8 cellular contexts compared by ENCODE assay signal in the genomic region with DNA sequence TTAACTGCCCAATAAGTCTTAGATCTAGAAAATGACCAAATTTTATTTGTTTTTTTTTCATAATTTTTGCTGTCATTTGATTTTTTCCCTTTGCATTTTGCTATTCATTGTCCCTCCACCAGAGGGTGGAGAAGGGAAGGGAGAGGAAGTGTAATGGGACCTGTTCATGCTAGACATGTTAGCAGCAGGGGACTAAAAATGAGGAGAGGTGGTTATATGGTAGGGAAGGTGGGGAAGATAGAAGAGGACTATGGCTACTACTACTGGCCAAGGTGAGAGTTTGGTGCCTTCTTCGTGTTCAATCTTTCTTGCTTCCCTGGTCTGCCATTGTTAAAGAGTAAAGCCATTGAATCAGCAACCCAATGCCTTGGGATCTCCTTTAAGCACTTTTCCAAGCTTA. TPM values are rescaled to one million over a fixed set of nuclear protein-coding genes. Genes with fewer than 3 reads are reported as not detected.
A peak's percentile ranks its signal among the peaks of the same experiment; 100 is the strongest.
DNase-seq lines count a peak whose midpoint lies in the region; ATAC-seq and TF ChIP-seq lines count a peak whose summit lies in the region.

No MANE protein-coding gene starts in this region.

- in situ Hi-C loops in HAP-1 (cut with MboI; ENCODE audit: low sequenced_read_pairs) (no loop called here), SK-MEL-5 (cut with HindIII; ENCODE audit: low pct_unique_long_range_greater_than_20kb, low sequenced_read_pairs) (no loop called here)

- H3K36me3 ChIP-seq in Caco-2 (ENCODE audit: control insufficient read depth, insufficient read depth, low read length) (no peaks in the 10 kb centered on the region), HAP-1 (replicated peaks) (no peaks in the 10 kb centered on the region), uterus (no peaks in the 10 kb centered on the region)

- ATAC-seq in HG02610 (IDR thresholded peaks at IDR 0.05; ENCODE audit: unreplicated experiment) = no peak

- H3K36me3 Mint-ChIP-seq in Caco-2 (ENCODE audit: insufficient read depth, unreplicated experiment) = no peaks in the 10 kb centered on the region
- no peaks in the 10 kb centered on the region for H3K36me3 Mint-ChIP-seq in glutamatergic neuron (ENCODE audit: unreplicated experiment)

- DNase-seq in Caco-2 (peak in 1 of 2 experiments; percentile 36), HAP-1 (ENCODE audit: low spot score in 2 of 2) (peak; percentile 15 to 19), SK-MEL-5 (ENCODE audit: low read depth, low spot score) (peak; percentile 42), glutamatergic neuron (no peak), uterus (no peak), NCI-H446 treated with DMSO at 0.1 percent for 48 hours (lab: John Stamatoyannopoulos, UW) (no peak), islet precursor cell (no peak)

- no peaks in the 10 kb centered on the region for H3K4me1 ChIP-seq in Caco-2
- H3K4me1 ChIP-seq in HAP-1 = no peaks in the 10 kb centered on the region
- H3K4me1 ChIP-seq in uterus = no peaks in the 10 kb centered on the region

- H3K4me1 Mint-ChIP-seq in Caco-2 (ENCODE audit: low read depth, unreplicated experiment) (peaks cover 2% of the 10 kb centered on the region), glutamatergic neuron (ENCODE audit: low read depth, unreplicated experiment) (no peaks in the 10 kb centered on the region)

- intact Hi-C loops in Caco-2 (cut with micrococcal nuclease; ENCODE audit: unreplicated experiment) (loop anchor here (1.0 to 2.0 kb wide), 4 partner anchors 132 to 964 kb away; no protein-coding TSS in a partner anchor), uterus (cut with DNase I; ENCODE audit: low total_unique reads) (no loop called here)

- no peak overlapping the region for H3K27ac Mint-ChIP-seq in Caco-2 (ENCODE audit: unreplicated experiment)
- H3K27ac Mint-ChIP-seq in glutamatergic neuron (ENCODE audit: unreplicated experiment) = no peak overlapping the region

- peaks cover 1% of the 10 kb centered on the region; the same call in 1 of the 2 replicates for H3K27me3 ChIP-seq in Caco-2 (replicated peaks; ENCODE audit: control insufficient read depth, insufficient read depth, low read length)
- peaks cover 11% of the 10 kb centered on the region for H3K27me3 ChIP-seq in HAP-1 (ENCODE audit: low read depth)
- peaks cover 0 to 2% of the 10 kb centered on the region in 2 donors for H3K27me3 ChIP-seq in uterus

- H3K4me3 Mint-ChIP-seq in Caco-2 (ENCODE audit: unreplicated experiment) = no peak overlapping the region
- no peak overlapping the region for H3K4me3 Mint-ChIP-seq in glutamatergic neuron (ENCODE audit: unreplicated experiment)

- H3K9me3 Mint-ChIP-seq in Caco-2 (ENCODE audit: unreplicated experiment) (no peaks in the 10 kb centered on the region), glutamatergic neuron (ENCODE audit: unreplicated experiment) (peaks cover 2% of the 10 kb centered on the region)

- H3K9me3 ChIP-seq in Caco-2 = no peaks in the 10 kb centered on the region
- no peaks in the 10 kb centered on the region for H3K9me3 ChIP-seq in HAP-1
- no peaks in the 10 kb centered on the region for H3K9me3 ChIP-seq in uterus

- H3K27me3 Mint-ChIP-seq in Caco-2 (ENCODE audit: insufficient read depth, unreplicated experiment) (peaks cover 8% of the 10 kb centered on the region), glutamatergic neuron (ENCODE audit: unreplicated experiment) (no peaks in the 10 kb centered on the region)

- peak; percentile 54 to 83 for TF ChIP-seq CTCF in Caco-2 (IDR thresholded peaks at IDR 0.05; ENCODE audit: insufficient read depth in 1 of 2, low read depth in 1 of 2, low read length in 1 of 2, severe bottlenecking in 1 of 2, unreplicated experiment in 1 of 2)
- TF ChIP-seq CTCF in glutamatergic neuron (IDR thresholded peaks at IDR 0.05; ENCODE audit: partially characterized antibody, unreplicated experiment) = peak; percentile 86
- TF ChIP-seq CTCF in uterus (IDR thresholded peaks at IDR 0.05) = peak in 3 of 4 experiments; percentile 23 to 36 (median 25)

- TF ChIP-seq POLR2A in uterus (IDR thresholded peaks at IDR 0.05) = no peak

- CTCF ChIA-PET in Caco-2 (lab: Charles Lee) = interaction anchor here (0.9 kb wide), 1 partner anchor 468 kb away, joined by 5 read pairs; no protein-coding TSS in a partner anchor

- no peak overlapping the region for H3K27ac ChIP-seq in uterus

- BruUV-seq in Caco-2 (replicated peaks; lab: Mats Ljungman, UMichigan) = no TSS peak

- POLR2A ChIA-PET in Caco-2 (lab: Charles Lee) = no interaction called here

- no peak overlapping the region for H3K4me3 ChIP-seq in Caco-2 (ENCODE audit: low read depth, low read length)
- H3K4me3 ChIP-seq in HAP-1 = no peak overlapping the region
- no peak overlapping the region for H3K4me3 ChIP-seq in uterus

RNA-seq across cellular contexts. Expression of gene GRIA1, which starts 6.4 kb away (rescaled TPM):
- total RNA-seq in Caco-2 (2022) (not detected in 2 replicates), glutamatergic neuron (ENCODE audit: unreplicated experiment) (not detected), uterus (10 to 100 TPM in 1 of 4 donors, 1 to 10 TPM in 1, under 1 TPM in 1, not detected in 1; 0.37 to 24.1 (median 1.5) TPM)
- not detected in 2 replicates for total RNA-seq in SK-MEL-5 (2014; rRNA removed; shearing (Covaris generic))
- polyA plus RNA-seq in SK-MEL-5 (2015; cell fraction: cytosol; rRNA removed) = not detected in 2 replicates
- not detected in 2 replicates for polyA plus RNA-seq in SK-MEL-5 (2015; cell fraction: nucleus; rRNA removed)

Comparison
In these comparisons a context has a peak if more than half of its experiments do, and no peak if none do; other contexts are left out.
1. DNase-seq: peak in HAP-1 (2 of 2) and SK-MEL-5 (single experiment); none in glutamatergic neuron (single experiment), uterus (0 of 2), NCI-H446 treated with DMSO at 0.1 percent for 48 hours (single experiment) and islet precursor cell (single experiment).
2. CTCF ChIP-seq: peak in every context shown above with its lines; median percentile 86 in glutamatergic neuron; 68 in Caco-2; 25 in uterus.